In the genomic region with DNA sequence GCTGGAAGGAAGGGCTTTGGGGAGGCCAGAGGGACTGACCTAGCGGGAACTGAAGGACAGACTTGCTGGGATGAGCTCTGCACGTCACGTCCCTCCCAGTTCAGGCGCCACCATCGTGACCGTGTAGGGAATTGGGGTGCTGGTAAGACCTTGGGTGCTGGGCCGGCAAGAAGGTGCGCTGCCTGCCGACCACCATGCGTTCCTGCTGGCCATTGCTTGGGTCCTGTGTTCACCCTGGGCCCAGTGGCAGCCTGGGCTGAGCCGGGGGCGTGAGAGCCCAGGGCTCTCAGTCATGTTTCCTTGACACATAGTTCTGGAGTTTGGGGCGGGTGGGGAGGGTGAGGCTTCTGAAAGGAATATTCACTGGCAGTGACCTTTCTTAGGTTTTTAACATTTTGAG, we compare ENCODE assay signal across 25 cellular contexts.
DNase-seq lines count a peak whose midpoint lies in the region; ATAC-seq lines count a peak whose summit lies in the region.
"Had no signal": no experiment of that assay in that cellular context is flagged by ENCODE, and none has a peak within 500 bp of the region (broad histone marks: within the 10 kb centered on the region; RNA-seq: fewer than 3 reads in every experiment).

No MANE protein-coding gene starts in this region.

- CTCF ChIA-PET in naive thymus-derived CD4-positive, alpha-beta T cell (lab: Charles Lee), result no interaction called here

- no peaks in the 10 kb centered on the region for H3K36me3 ChIP-seq in naive thymus-derived CD4-positive, alpha-beta T cell (ENCODE audit: control insufficient read depth in 2 of 3, insufficient read depth in 3 of 3, low read length in 3 of 3)
- H3K36me3 ChIP-seq in skeletal muscle tissue (ENCODE audit: control insufficient read depth in 3 of 3, insufficient read depth in 3 of 3, low read length in 3 of 3), result no peaks in the 10 kb centered on the region
- H3K36me3 ChIP-seq: HAP-1, left lung, right lobe of liver, suprapubic skin, vagina had no signal

- H3K9ac ChIP-seq in skeletal muscle tissue (ENCODE audit: low read depth in 1 of 3, low read length in 3 of 3), result no peak overlapping the region

- no peak for ATAC-seq in activated T-cell treated with anti-CD3 and anti-CD28 coated beads, Interleukin-2, amount 50 U/mL, for 72 hours (replicated peaks in 1 of 2)
- no peak for ATAC-seq in naive thymus-derived CD4-positive, alpha-beta T cell
- no peak for ATAC-seq in HG02610 (IDR thresholded peaks at IDR 0.05; ENCODE audit: unreplicated experiment)
- ATAC-seq in HG03139 (IDR thresholded peaks at IDR 0.05; ENCODE audit: unreplicated experiment), result no peak

- peaks cover 12% of the 10 kb centered on the region for H3K4me1 Mint-ChIP-seq in activated T-cell treated with anti-CD3 and anti-CD28 coated beads, Interleukin-2, amount 50 U/mL, for 72 hours (ENCODE audit: low read depth)
- H3K4me1 Mint-ChIP-seq in naive thymus-derived CD4-positive, alpha-beta T cell, result peaks cover 5 to 27% (median 19%) of the 10 kb centered on the region in 7 donors

- H3K4me1 ChIP-seq in naive thymus-derived CD4-positive, alpha-beta T cell (ENCODE audit: control insufficient read depth in 2 of 2, insufficient read depth in 2 of 2, low read length in 2 of 2), result peaks cover 0 to 4% of the 10 kb centered on the region in 2 donors
- H3K4me1 ChIP-seq in skeletal muscle tissue (ENCODE audit: control insufficient read depth in 3 of 3, insufficient read depth in 3 of 3, low read length in 3 of 3), result peaks cover 17 to 49% (median 47%) of the 10 kb centered on the region in 3 donors

- H3K27ac ChIP-seq in naive thymus-derived CD4-positive, alpha-beta T cell (ENCODE audit: low read depth, low read length), result no peak overlapping the region
- H3K27ac ChIP-seq in skeletal muscle tissue (ENCODE audit: low read depth, low read length), result peak overlapping the region; percentile 20
- H3K27ac ChIP-seq: left lung, right lobe of liver, suprapubic skin, vagina had no signal

- H3K36me3 Mint-ChIP-seq in activated T-cell treated with anti-CD3 and anti-CD28 coated beads, Interleukin-2, amount 50 U/mL, for 72 hours (ENCODE audit: insufficient read depth in 2 of 2), result no peaks in the 10 kb centered on the region
- H3K36me3 Mint-ChIP-seq in naive thymus-derived CD4-positive, alpha-beta T cell, result no peaks in the 10 kb centered on the region

- H3K4me3 ChIP-seq in naive thymus-derived CD4-positive, alpha-beta T cell (ENCODE audit: low read length), result no peak overlapping the region
- H3K4me3 ChIP-seq in skeletal muscle tissue (ENCODE audit: low read length in 3 of 3), result no peak overlapping the region
- H3K4me3 ChIP-seq: left lung, suprapubic skin, vagina had no signal

- no peaks in the 10 kb centered on the region for H3K9me3 Mint-ChIP-seq in activated T-cell treated with anti-CD3 and anti-CD28 coated beads, Interleukin-2, amount 50 U/mL, for 72 hours
- H3K9me3 Mint-ChIP-seq in naive thymus-derived CD4-positive, alpha-beta T cell, result no peaks in the 10 kb centered on the region
- H3K9me3 Mint-ChIP-seq: activated CD4-positive, alpha-beta T cell treated with anti-CD3 and anti-CD28 coated beads, Interleukin-2, amount 10 ng/mL, durations not matched to agents 24 days and 14 days had no signal

- DNase-seq in activated T-cell treated with anti-CD3 and anti-CD28 coated beads, Interleukin-2, amount 50 U/mL, for 72 hours, result no peak
- DNase-seq in activated T-cell treated with anti-CD3 and anti-CD28 coated beads, Interleukin-2, amount 50 U/mL, for 48 hours, result no peak
- DNase-seq in ecto neural progenitor cell (ENCODE audit: low spot score) (peak; percentile 51), SW480 (ENCODE audit: low spot score) (no peak)
- DNase-seq in naive thymus-derived CD4-positive, alpha-beta T cell, result no peak
- DNase-seq: 8988T; activated CD4-positive, alpha-beta T cell treated with anti-CD3 and anti-CD28 coated beads, Interleukin-2, amount 10 ng/mL, durations not matched to agents 24 days and 14 days; activated effector memory CD4-positive, alpha-beta T cell treated with Interleukin-2 at 50 U/mL for 16 hours; DND-41; erythroblast; foreskin melanocyte; left lung; midbrain; NCI-H1436; NCI-H524; right lobe of liver; Right ventricle myocardium superior; stimulated activated CD4-positive, alpha-beta T cell treated with anti-CD3 and anti-CD28 coated beads, Interleukin-15, amount 100 ng/mL, for 24 hours; SW 1271 had no signal

- no peaks in the 10 kb centered on the region for H3K9me3 ChIP-seq in naive thymus-derived CD4-positive, alpha-beta T cell (ENCODE audit: control insufficient read depth in 2 of 3, low read length in 3 of 3)
- H3K9me3 ChIP-seq in skeletal muscle tissue (ENCODE audit: control insufficient read depth in 3 of 3, low read length in 3 of 3), result no peaks in the 10 kb centered on the region
- H3K9me3 ChIP-seq: HAP-1, left lung, suprapubic skin, vagina had no signal

- POLR2A ChIA-PET in naive thymus-derived CD4-positive, alpha-beta T cell (lab: Charles Lee), result no interaction called here

- H3K27me3 Mint-ChIP-seq in activated T-cell treated with anti-CD3 and anti-CD28 coated beads, Interleukin-2, amount 50 U/mL, for 72 hours (ENCODE audit: low read depth), result peaks cover 18% of the 10 kb centered on the region
- peaks cover 11 to 47% (median 31%) of the 10 kb centered on the region in 5 donors for H3K27me3 Mint-ChIP-seq in naive thymus-derived CD4-positive, alpha-beta T cell

- no peak overlapping the region for H3K27ac Mint-ChIP-seq in activated T-cell treated with anti-CD3 and anti-CD28 coated beads, Interleukin-2, amount 50 U/mL, for 72 hours
- H3K27ac Mint-ChIP-seq in naive thymus-derived CD4-positive, alpha-beta T cell, result no peak overlapping the region
- H3K27ac Mint-ChIP-seq: activated CD4-positive, alpha-beta T cell treated with anti-CD3 and anti-CD28 coated beads, Interleukin-2, amount 10 ng/mL, durations not matched to agents 24 days and 14 days had no signal

- no peaks in the 10 kb centered on the region for H3K27me3 ChIP-seq in naive thymus-derived CD4-positive, alpha-beta T cell (ENCODE audit: control insufficient read depth in 2 of 2, insufficient read depth in 2 of 2, low read length in 2 of 2)
- peaks cover 0 to 9% (median 0%) of the 10 kb centered on the region in 3 donors for H3K27me3 ChIP-seq in skeletal muscle tissue (ENCODE audit: control insufficient read depth in 3 of 3, insufficient read depth in 3 of 3, low read length in 3 of 3)
- H3K27me3 ChIP-seq: right lobe of liver, vagina had no signal

- intact Hi-C loops in naive thymus-derived CD4-positive, alpha-beta T cell (cut with micrococcal nuclease), result no loop called here

- peak overlapping the region; percentile 2 to 3 for H3K4me3 Mint-ChIP-seq in activated T-cell treated with anti-CD3 and anti-CD28 coated beads, Interleukin-2, amount 50 U/mL, for 72 hours
- peak overlapping the region in 7 of 10 donors; percentile 17 to 88 (median 63) for H3K4me3 Mint-ChIP-seq in naive thymus-derived CD4-positive, alpha-beta T cell
- H3K4me3 Mint-ChIP-seq: activated CD4-positive, alpha-beta T cell treated with anti-CD3 and anti-CD28 coated beads, Interleukin-2, amount 10 ng/mL, durations not matched to agents 24 days and 14 days had no signal
